17 cellular contexts compared by ENCODE assay signal in genomic region chr3:102136183-102136582, GRCh38.
DNase-seq lines count a peak whose midpoint lies in the region; ATAC-seq, FAIRE-seq and TF ChIP-seq lines count a peak whose summit lies in the region.
"Had no signal": no experiment of that assay in that cellular context is flagged by ENCODE, and none has a peak within 500 bp of the region (broad histone marks: within the 10 kb centered on the region; RNA-seq: fewer than 3 reads in every experiment).

No MANE protein-coding gene starts in this region.

- H4K20me1 ChIP-seq in GM12878 (ENCODE audit: control insufficient read depth, insufficient read depth), result no peaks in the 10 kb centered on the region

- H3K4me1 Mint-ChIP-seq in mesothelial cell of epicardium, result peaks cover 21% of the 10 kb centered on the region
- H3K4me1 Mint-ChIP-seq in activated CD4-positive, alpha-beta T cell treated with anti-CD3 and anti-CD28 coated beads for 36 hours, result peaks cover 10% of the 10 kb centered on the region

- H3K4me2 ChIP-seq in GM12878 (ENCODE audit: control insufficient read depth, insufficient read depth), result no peak overlapping the region
- H3K4me2 ChIP-seq: A549 had no signal

- H3K27me3 ChIP-seq in GM12878 (replicated peaks in 1 of 2; ENCODE audit: control insufficient read depth in 2 of 2, insufficient read depth in 2 of 2, low read length in 1 of 2), result no peaks in the 10 kb centered on the region
- no peaks in the 10 kb centered on the region for H3K27me3 ChIP-seq in left lung
- H3K27me3 ChIP-seq: Peyer's patch had no signal

- no peak overlapping the region for H3K4me3 Mint-ChIP-seq in mesothelial cell of epicardium
- H3K4me3 Mint-ChIP-seq in activated CD4-positive, alpha-beta T cell treated with anti-CD3 and anti-CD28 coated beads for 36 hours, result no peak overlapping the region
- H3K4me3 Mint-ChIP-seq: HFFc6 had no signal

- H3K9me3 ChIP-seq in GM12878 (replicated peaks; ENCODE audit: control insufficient read depth, insufficient read depth, low read length) (no peaks in the 10 kb centered on the region; the same call in 2 of the 3 replicates), left lung (no peaks in the 10 kb centered on the region)
- H3K9me3 ChIP-seq: A549, Peyer's patch had no signal

- in situ Hi-C loops in GM12878 (cut with MboI), result no loop called here

- TF ChIP-seq EP300 in GM12878 (IDR thresholded peaks at IDR 0.05; ENCODE audit: borderline replicate concordance in 1 of 2, control insufficient read depth in 1 of 2, low read depth in 2 of 2, low read length in 2 of 2), result no peak

- CTCF ChIA-PET in GM12878 (lab: Yijun Ruan, JAX), result interaction anchor here (0.5 kb wide), 1 partner anchor 322 kb away, joined by 4 read pairs; no protein-coding TSS in a partner anchor
- CTCF ChIA-PET in activated CD4-positive, alpha-beta T cell treated with anti-CD3 and anti-CD28 coated beads for 36 hours (lab: Charles Lee), result no interaction called here

- POLR2A ChIA-PET in GM12878 (lab: Charles Lee), result no interaction called here
- POLR2A ChIA-PET in activated CD4-positive, alpha-beta T cell treated with anti-CD3 and anti-CD28 coated beads for 36 hours (lab: Charles Lee), result no interaction called here

- H3K27ac Mint-ChIP-seq in mesothelial cell of epicardium, result peak overlapping the region; percentile 35
- no peak overlapping the region for H3K27ac Mint-ChIP-seq in activated CD4-positive, alpha-beta T cell treated with anti-CD3 and anti-CD28 coated beads for 36 hours
- H3K27ac Mint-ChIP-seq: HFFc6 had no signal

- DNase-seq in GM12878 (ENCODE audit: low read depth, low spot score) (no peak), mesothelial cell of epicardium (ENCODE audit: low spot score in 2 of 2, unreplicated experiment in 2 of 2) (no peak), NCI-H2196 treated with DMSO at 0.1 percent for 48 hours (lab: John Stamatoyannopoulos, UW; ENCODE audit: unreplicated experiment) (no peak), left lung (no peak), ecto neural progenitor cell (ENCODE audit: low spot score) (no peak)
- DNase-seq in activated CD4-positive, alpha-beta T cell treated with anti-CD3 and anti-CD28 coated beads for 36 hours, result no peak
- DNase-seq: HFFc6, IMR-90, Kasumi-1, NCI-H2029, NCI-H526 treated with DMSO at 0.1 percent for 48 hours, Peyer's patch, SHP77 had no signal

- no peak for TF ChIP-seq CTCF in GM12878 (IDR thresholded peaks at IDR 0.05 in 2 of 3, conservative IDR thresholded peaks at IDR 0.05 in 1 of 3; ENCODE audit: control insufficient read depth in 2 of 3, extremely low read depth in 1 of 3, insufficient read depth in 1 of 3, low read depth in 3 of 3, low read length in 3 of 3)
- TF ChIP-seq CTCF in mesothelial cell of epicardium (IDR thresholded peaks at IDR 0.05; ENCODE audit: unreplicated experiment), result no peak
- TF ChIP-seq CTCF in left lung (IDR thresholded peaks at IDR 0.05), result no peak

- H3K27ac ChIP-seq in GM12878 (ENCODE audit: control insufficient read depth, insufficient read depth), result no peak overlapping the region
- no peak overlapping the region for H3K27ac ChIP-seq in left lung
- H3K27ac ChIP-seq: A549, C4-2B, Peyer's patch had no signal

- WGBS in GM12878 (ENCODE audit: insufficient coverage, insufficient replicate concordance, low lambda C conversion rate, missing lambda C conversion rate), result 21% methylated on average over 2 of the region's 2 CpGs

- no peaks in the 10 kb centered on the region for H3K27me3 Mint-ChIP-seq in mesothelial cell of epicardium (ENCODE audit: low read depth)
- H3K27me3 Mint-ChIP-seq in activated CD4-positive, alpha-beta T cell treated with anti-CD3 and anti-CD28 coated beads for 36 hours, result peaks cover 2% of the 10 kb centered on the region

- RAD21 ChIA-PET in GM12878 (lab: Charles Lee; ENCODE audit: unreplicated experiment), result interaction anchor here (0.8 kb wide), 1 partner anchor 271 kb away, joined by 3 read pairs; no protein-coding TSS in a partner anchor

- SMC1A ChIA-PET in GM12878 (lab: Charles Lee; ENCODE audit: uncharacterized antibody, unreplicated experiment), result interaction anchor here (0.6 kb wide), 1 partner anchor 68 kb away, joined by 3 read pairs; no protein-coding TSS in a partner anchor

- no peak overlapping the region for H3K9ac ChIP-seq in GM12878 (ENCODE audit: control insufficient read depth, insufficient read depth, low read length)

- no TSS peak for BruUV-seq in GM12878 (replicated peaks; lab: Mats Ljungman, UMichigan)

- TF ChIP-seq POLR2A in GM12878 (IDR thresholded peaks at IDR 0.05; ENCODE audit: low read depth, low read length), result no peak

- no peak for TF ChIP-seq RAD21 in GM12878 (IDR thresholded peaks at IDR 0.05; ENCODE audit: insufficient read depth, low read depth, low read length)

- H3K36me3 ChIP-seq in GM12878 (ENCODE audit: control insufficient read depth in 2 of 2, insufficient read depth in 2 of 2, low read length in 1 of 2), result no peaks in the 10 kb centered on the region
- no peaks in the 10 kb centered on the region for H3K36me3 ChIP-seq in left lung
- H3K36me3 ChIP-seq: Peyer's patch had no signal

- H3K79me2 ChIP-seq in GM12878 (ENCODE audit: control insufficient read depth, insufficient read depth, low read length), result no peaks in the 10 kb centered on the region

- peaks cover 3% of the 10 kb centered on the region for H3K9me3 Mint-ChIP-seq in mesothelial cell of epicardium
- no peaks in the 10 kb centered on the region for H3K9me3 Mint-ChIP-seq in activated CD4-positive, alpha-beta T cell treated with anti-CD3 and anti-CD28 coated beads for 36 hours (ENCODE audit: low read depth)
- H3K9me3 Mint-ChIP-seq: HFFc6 had no signal

- H3K36me3 Mint-ChIP-seq in mesothelial cell of epicardium, result peaks cover 2% of the 10 kb centered on the region
- H3K36me3 Mint-ChIP-seq in activated CD4-positive, alpha-beta T cell treated with anti-CD3 and anti-CD28 coated beads for 36 hours (ENCODE audit: low read depth), result no peaks in the 10 kb centered on the region

- H2AFZ ChIP-seq in GM12878 (ENCODE audit: control insufficient read depth, low read depth, low read length), result no peak overlapping the region

- intact Hi-C loops in GM12878 (cut with micrococcal nuclease; ENCODE audit: unreplicated experiment), result no loop called here
- intact Hi-C loops in left lung (cut with DNase I), result no loop called here
- intact Hi-C loops in activated CD4-positive, alpha-beta T cell treated with anti-CD3 and anti-CD28 coated beads for 36 hours (cut with DNase I, micrococcal nuclease), result no loop called here

- ATAC-seq in GM18502 (IDR thresholded peaks at IDR 0.05; ENCODE audit: poor library complexity, unreplicated experiment), result peak; percentile 72
- ATAC-seq in HG03159 (IDR thresholded peaks at IDR 0.05; ENCODE audit: unreplicated experiment), result peak; percentile 51
- ATAC-seq in GM12878, result peak; percentile 47
- ATAC-seq in left lung, result no peak
- ATAC-seq in activated CD4-positive, alpha-beta T cell treated with anti-CD3 and anti-CD28 coated beads for 36 hours, result no peak
- ATAC-seq: A549 had no signal

- H3K4me1 ChIP-seq in GM12878 (ENCODE audit: control insufficient read depth, insufficient read depth, low read length) (no peaks in the 10 kb centered on the region), left lung (peaks cover 0 to 12% of the 10 kb centered on the region in 2 donors)
- H3K4me1 ChIP-seq: A549, Peyer's patch had no signal

- FAIRE-seq in GM12878 (lab: Jason Lieb, UNC), result no peak
- FAIRE-seq: A549 had no signal

- H3K4me3 ChIP-seq in GM12878 (no peak overlapping the region), left lung (no peak overlapping the region)
- H3K4me3 ChIP-seq: A549, Peyer's patch had no signal

TF ChIP-seq in GM12878, 131 proteins besides CTCF, POLR2A, EP300 and RAD21 (continues in another document):
- TF ChIP-seq ZNF24 (IDR thresholded peaks at IDR 0.05), result no peak
- TF ChIP-seq PAX8 (IDR thresholded peaks at IDR 0.05), result no peak
- no peak for TF ChIP-seq ATF3 (IDR thresholded peaks at IDR 0.05; ENCODE audit: borderline replicate concordance, extremely low read depth, low read depth, low read length)
- no peak for TF ChIP-seq TCF12 (IDR thresholded peaks at IDR 0.05; ENCODE audit: low read depth, low read length)
- TF ChIP-seq HCFC1 (IDR thresholded peaks at IDR 0.05; ENCODE audit: low read length), result no peak
- no peak for TF ChIP-seq RAD51 (IDR thresholded peaks at IDR 0.05)
- TF ChIP-seq USF2 (IDR thresholded peaks at IDR 0.05; ENCODE audit: borderline replicate concordance, low read depth, low read length), result no peak
- no peak for TF ChIP-seq TBL1XR1 (IDR thresholded peaks at IDR 0.05; ENCODE audit: low read depth, low read length)
- no peak for TF ChIP-seq BMI1 (IDR thresholded peaks at IDR 0.05; ENCODE audit: borderline replicate concordance)
- no peak for TF ChIP-seq NKRF (conservative IDR thresholded peaks at IDR 0.05)
- no peak for TF ChIP-seq HDAC2 (IDR thresholded peaks at IDR 0.05)
- TF ChIP-seq POLR2AphosphoS5 (IDR thresholded peaks at IDR 0.05; ENCODE audit: low read length), result no peak
- no peak for TF ChIP-seq IKZF2 (IDR thresholded peaks at IDR 0.05)
- no peak for TF ChIP-seq TAF1 (IDR thresholded peaks at IDR 0.05; ENCODE audit: borderline replicate concordance, low read depth, low read length)
- no peak for TF ChIP-seq NR2C1 (IDR thresholded peaks at IDR 0.05)

Comparison
In these comparisons a context has a peak if more than half of its experiments do, and no peak if none do; other contexts are left out.
1. ATAC-seq: peak in GM18502 (single experiment), HG03159 (single experiment) and GM12878 (single experiment); none in left lung (single experiment) and activated CD4-positive, alpha-beta T cell treated with anti-CD3 and anti-CD28 coated beads for 36 hours (single experiment).